37 cellular contexts compared by ENCODE assay signal in genomic region chr12:73186272-73186671, GRCh38.
"Had no signal": no experiment of that assay in that cellular context is flagged by ENCODE, and none has a peak within 500 bp of the region (broad histone marks: within the 10 kb centered on the region; RNA-seq: fewer than 3 reads in every experiment).

No MANE protein-coding gene starts in this region.

- H3K4me3 Mint-ChIP-seq: activated naive CD4-positive, alpha-beta T cell treated with anti-CD3 and anti-CD28 coated beads for 36 hours; activated naive CD4-positive, alpha-beta T cell treated with anti-CD3 and anti-CD28 coated beads, Interleukin-2, amount 10 ng/mL, durations not matched to agents 7 days and 5 days; activated naive CD4-positive, alpha-beta T cell treated with anti-CD3 and anti-CD28 coated beads, Interleukin-2, amount 50 U/mL, for 24 hours; activated naive CD8-positive, alpha-beta T cell; activated naive CD8-positive, alpha-beta T cell treated with anti-CD3 and anti-CD28 coated beads for 36 hours; activated naive CD8-positive, alpha-beta T cell treated with anti-CD3 and anti-CD28 coated beads, Interleukin-2, amount 10 ng/mL, durations not matched to agents 7 days and 5 days; activated naive CD8-positive, alpha-beta T cell treated with anti-CD3 and anti-CD28 coated beads, Interleukin-2, amount 50 U/mL, for 24 hours; activated T-cell treated with anti-CD3 and anti-CD28 coated beads, Interleukin-2, amount 50 U/mL, for 24 hours; activated T-cell treated with anti-CD3 and anti-CD28 coated beads, Interleukin-2, amount 50 U/mL, for 4 hours; activated T-cell treated with anti-CD3 and anti-CD28 coated beads, Interleukin-2, amount 50 U/mL, for 72 hours; activated T-helper 1 cell treated with anti-CD3 and anti-CD28 coated beads, Interleukin-12 subunit alpha, Interleukin-12 subunit beta, Interleukin-2, Interleukin-4 antibody, amounts not matched to agents 30 ng/mL and 10 ng/mL and 1 ng/mL, durations not matched to agents 14 hours and 24 hours and 36 hours; activated T-helper 17 cell treated with anti-CD3 and anti-CD28 coated beads, Interleukin-2, amount 50 U/mL, for 72 hours; brain; central memory CD8-positive, alpha-beta T cell had no signal

- H3K4me1 ChIP-seq: adrenal gland, ascending aorta, body of pancreas, breast epithelium had no signal

- H3K27me3 ChIP-seq: adrenal gland, ascending aorta, body of pancreas, brain microvascular endothelial cell, breast epithelium, cardiac muscle cell had no signal

- H3K27ac Mint-ChIP-seq: activated naive CD4-positive, alpha-beta T cell treated with anti-CD3 and anti-CD28 coated beads for 36 hours; activated naive CD4-positive, alpha-beta T cell treated with anti-CD3 and anti-CD28 coated beads, Interleukin-2, amount 10 ng/mL, durations not matched to agents 7 days and 5 days; activated naive CD4-positive, alpha-beta T cell treated with anti-CD3 and anti-CD28 coated beads, Interleukin-2, amount 50 U/mL, for 24 hours; activated naive CD4-positive, alpha-beta T cell treated with anti-CD3 and anti-CD28 coated beads, Interleukin-2, amount 50 U/mL, for 72 hours; activated naive CD8-positive, alpha-beta T cell; activated naive CD8-positive, alpha-beta T cell treated with anti-CD3 and anti-CD28 coated beads for 36 hours; activated naive CD8-positive, alpha-beta T cell treated with anti-CD3 and anti-CD28 coated beads, Interleukin-2, amount 10 ng/mL, durations not matched to agents 7 days and 5 days; activated naive CD8-positive, alpha-beta T cell treated with anti-CD3 and anti-CD28 coated beads, Interleukin-2, amount 50 U/mL, for 24 hours; activated T-cell treated with anti-CD3 and anti-CD28 coated beads, Interleukin-2, amount 50 U/mL, for 24 hours; activated T-cell treated with anti-CD3 and anti-CD28 coated beads, Interleukin-2, amount 50 U/mL, for 72 hours; activated T-helper 1 cell treated with anti-CD3 and anti-CD28 coated beads, Interleukin-12 subunit alpha, Interleukin-12 subunit beta, Interleukin-2, Interleukin-4 antibody, amounts not matched to agents 30 ng/mL and 10 ng/mL and 1 ng/mL, durations not matched to agents 14 hours and 24 hours and 36 hours; activated T-helper 17 cell treated with anti-CD3 and anti-CD28 coated beads, Interleukin-2, amount 50 U/mL, for 72 hours; activated T-helper 2 cell treated with anti-CD3 and anti-CD28 coated beads, Interferon-gamma antibody, Interleukin-2, Interleukin-4, amounts not matched to agents 10 μg/mL and 5 μg/mL and 100 μg/mL, durations not matched to agents 14 hours and 24 hours and 36 hours; brain had no signal

- H3K27ac ChIP-seq: adrenal gland, ascending aorta, body of pancreas, brain microvascular endothelial cell, breast epithelium, cardiac muscle cell had no signal

- ATAC-seq: activated naive CD4-positive, alpha-beta T cell treated with anti-CD3 and anti-CD28 coated beads, Interleukin-2, amount 50 U/mL, for 72 hours; activated naive CD8-positive, alpha-beta T cell treated with anti-CD3 and anti-CD28 coated beads, Interleukin-2, amount 50 U/mL, for 24 hours; activated T-cell treated with anti-CD3 and anti-CD28 coated beads, Interleukin-2, amount 50 U/mL, for 4 hours; activated T-cell treated with anti-CD3 and anti-CD28 coated beads, Interleukin-2, amount 50 U/mL, for 72 hours; activated T-helper 17 cell treated with anti-CD3 and anti-CD28 coated beads, Interleukin-2, amount 50 U/mL, for 72 hours; body of pancreas had no signal

- H3K9me3 ChIP-seq: ascending aorta, body of pancreas had no signal

- H3K27me3 Mint-ChIP-seq: activated naive CD4-positive, alpha-beta T cell treated with anti-CD3 and anti-CD28 coated beads, Interleukin-2, amount 10 ng/mL, durations not matched to agents 7 days and 5 days; activated naive CD4-positive, alpha-beta T cell treated with anti-CD3 and anti-CD28 coated beads, Interleukin-2, amount 50 U/mL, for 24 hours; activated naive CD8-positive, alpha-beta T cell; activated naive CD8-positive, alpha-beta T cell treated with anti-CD3 and anti-CD28 coated beads for 36 hours; activated naive CD8-positive, alpha-beta T cell treated with anti-CD3 and anti-CD28 coated beads, Interleukin-2, amount 10 ng/mL, durations not matched to agents 7 days and 5 days; activated naive CD8-positive, alpha-beta T cell treated with anti-CD3 and anti-CD28 coated beads, Interleukin-2, amount 50 U/mL, for 24 hours; activated T-cell treated with anti-CD3 and anti-CD28 coated beads, Interleukin-2, amount 50 U/mL, for 24 hours; activated T-helper 17 cell treated with anti-CD3 and anti-CD28 coated beads, Interleukin-2, amount 50 U/mL, for 72 hours; brain; central memory CD8-positive, alpha-beta T cell had no signal

- H3K4me3 ChIP-seq: adrenal gland, ascending aorta, body of pancreas, breast epithelium, cardiac muscle cell had no signal

- H3K36me3 Mint-ChIP-seq: activated naive CD4-positive, alpha-beta T cell treated with anti-CD3 and anti-CD28 coated beads, Interleukin-2, amount 10 ng/mL, durations not matched to agents 7 days and 5 days; activated naive CD8-positive, alpha-beta T cell; activated naive CD8-positive, alpha-beta T cell treated with anti-CD3 and anti-CD28 coated beads for 36 hours; activated naive CD8-positive, alpha-beta T cell treated with anti-CD3 and anti-CD28 coated beads, Interleukin-2, amount 10 ng/mL, durations not matched to agents 7 days and 5 days; brain had no signal

- DNase-seq: activated effector memory CD4-positive, alpha-beta T cell treated with anti-CD3 and anti-CD28 coated beads, Interleukin-2, amount 50 U/mL, for 16 hours; activated effector memory CD4-positive, alpha-beta T cell treated with Interleukin-2 at 50 U/mL for 16 hours; activated gamma-delta T cell; activated gamma-delta T cell treated with Interleukin-2 at 50 U/mL for 16 hours; activated naive CD4-positive, alpha-beta T cell; activated naive CD4-positive, alpha-beta T cell treated with anti-CD3 and anti-CD28 coated beads for 36 hours; activated naive CD4-positive, alpha-beta T cell treated with anti-CD3 and anti-CD28 coated beads, Interleukin-2, amount 10 ng/mL, durations not matched to agents 7 days and 5 days; activated naive CD4-positive, alpha-beta T cell treated with anti-CD3 and anti-CD28 coated beads, Interleukin-2, amount 50 U/mL, for 16 hours; activated naive CD4-positive, alpha-beta T cell treated with Interleukin-2 at 50 U/mL for 16 hours; activated naive CD8-positive, alpha-beta T cell treated with anti-CD3 and anti-CD28 coated beads for 36 hours; activated naive CD8-positive, alpha-beta T cell treated with anti-CD3 and anti-CD28 coated beads, Interleukin-2, amount 10 ng/mL, durations not matched to agents 7 days and 5 days; activated naive CD8-positive, alpha-beta T cell treated with anti-CD3 and anti-CD28 coated beads, Interleukin-2, amount 50 U/mL, for 24 hours; activated T-cell treated with anti-CD3 and anti-CD28 coated beads, Interleukin-2, amount 50 U/mL, for 24 hours; activated T-cell treated with anti-CD3 and anti-CD28 coated beads, Interleukin-2, amount 50 U/mL, for 4 hours; activated T-cell treated with anti-CD3 and anti-CD28 coated beads, Interleukin-2, amount 50 U/mL, for 48 hours; activated T-cell treated with anti-CD3 and anti-CD28 coated beads, Interleukin-2, amount 50 U/mL, for 72 hours; adrenal gland; amniotic stem cell; amygdala; anterior cingulate cortex; aorta; body of pancreas; brain microvascular endothelial cell; caudate nucleus; central memory CD4-positive, alpha-beta T cell; cerebellar nuclear complex had no signal

- H3K4me1 Mint-ChIP-seq: activated naive CD4-positive, alpha-beta T cell treated with anti-CD3 and anti-CD28 coated beads, Interleukin-2, amount 10 ng/mL, durations not matched to agents 7 days and 5 days; activated naive CD4-positive, alpha-beta T cell treated with anti-CD3 and anti-CD28 coated beads, Interleukin-2, amount 50 U/mL, for 24 hours; activated naive CD8-positive, alpha-beta T cell treated with anti-CD3 and anti-CD28 coated beads for 36 hours; activated naive CD8-positive, alpha-beta T cell treated with anti-CD3 and anti-CD28 coated beads, Interleukin-2, amount 10 ng/mL, durations not matched to agents 7 days and 5 days; activated naive CD8-positive, alpha-beta T cell treated with anti-CD3 and anti-CD28 coated beads, Interleukin-2, amount 50 U/mL, for 24 hours; activated T-helper 17 cell treated with anti-CD3 and anti-CD28 coated beads, Interleukin-2, amount 50 U/mL, for 72 hours; central memory CD8-positive, alpha-beta T cell had no signal

- H3K36me3 ChIP-seq: adrenal gland, ascending aorta, brain microvascular endothelial cell, breast epithelium, cardiac muscle cell had no signal
